ENCODE assay signal across 18 cellular contexts in the genomic region with DNA sequence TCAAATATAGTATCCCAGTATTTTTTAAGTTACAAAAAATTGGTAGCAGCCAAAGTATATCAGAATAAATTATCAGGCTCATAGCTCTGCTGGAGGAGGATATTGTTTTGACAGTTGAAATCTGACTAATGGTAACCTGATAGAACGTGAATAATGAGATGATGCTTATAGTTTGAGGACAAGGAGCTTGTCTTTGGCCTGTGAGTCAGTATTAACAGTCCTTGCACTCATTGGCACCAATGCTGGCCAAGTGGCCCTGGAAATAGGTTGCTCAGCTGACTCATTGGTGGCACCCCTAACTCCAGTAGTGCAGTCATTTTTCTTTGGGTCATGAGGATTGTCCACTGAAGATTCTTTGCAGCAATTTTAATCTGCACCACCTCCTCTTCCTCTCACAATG.
A peak's percentile ranks its signal among the peaks of the same experiment; 100 is the strongest.
DNase-seq lines count a peak whose midpoint lies in the region; ATAC-seq, FAIRE-seq and TF ChIP-seq lines count a peak whose summit lies in the region.
"Had no signal": no experiment of that assay in that cellular context is flagged by ENCODE, and none has a peak within 500 bp of the region (broad histone marks: within the 10 kb centered on the region; RNA-seq: fewer than 3 reads in every experiment).

No MANE protein-coding gene starts in this region.

- no peak overlapping the region for H3K4me2 ChIP-seq in endothelial cell of umbilical vein (ENCODE audit: insufficient read depth, low read length)

- peaks cover 10% of the 10 kb centered on the region for H3K4me1 Mint-ChIP-seq in neural crest cell

- H3K27ac ChIP-seq in endothelial cell of umbilical vein (ENCODE audit: insufficient read depth, low read depth, low read length) (no peak overlapping the region), WERI-Rb-1 (no peak overlapping the region)
- H3K27ac ChIP-seq: colonic mucosa, right lobe of liver had no signal

- H3K9me1 ChIP-seq in endothelial cell of umbilical vein (replicated peaks; ENCODE audit: control insufficient read depth, extremely low read depth, insufficient read depth, low read length): no peaks in the 10 kb centered on the region

- peak; percentile 73 for DNase-seq in EL
- DNase-seq in NCI-H446 treated with DMSO at 0.1 percent for 48 hours (lab: John Stamatoyannopoulos, UW): peak; percentile 22
- DNase-seq in endothelial cell of umbilical vein (ENCODE audit: low read depth, low spot score): peak; percentile 10
- DNase-seq in neural crest cell (ENCODE audit: low read depth, low spot score): no peak
- DNase-seq in WERI-Rb-1: no peak
- DNase-seq in GM12892 (ENCODE audit: insufficient read length): no peak
- DNase-seq: activated T-cell treated with anti-CD3 and anti-CD28 coated beads for 4 hours; colonic mucosa; H7; islet precursor cell; naive B cell; NCI-H1048; NCI-H345; right lobe of liver; stimulated activated naive CD8-positive, alpha-beta T cell treated with anti-CD3 and anti-CD28 coated beads, Interleukin-15, Interleukin-2, amounts not matched to agents 100 U/mL and 50 U/mL, for 24 hours had no signal

- FAIRE-seq in endothelial cell of umbilical vein (lab: Jason Lieb, UNC) (peak; percentile 43), GM12892 (lab: Jason Lieb, UNC) (no peak)
- FAIRE-seq: frontal cortex had no signal

- TF ChIP-seq CTCF in endothelial cell of umbilical vein (IDR thresholded peaks at IDR 0.05; ENCODE audit: extremely low read depth in 1 of 2, insufficient read depth in 1 of 2, low read depth in 1 of 2, low read length in 2 of 2) (no peak), neural crest cell (conservative IDR thresholded peaks at IDR 0.05) (no peak), WERI-Rb-1 (IDR thresholded peaks at IDR 0.05; ENCODE audit: low read depth, low read length) (no peak)

- no peaks in the 10 kb centered on the region for H3K79me2 ChIP-seq in endothelial cell of umbilical vein (ENCODE audit: control insufficient read depth, insufficient read depth, low read length)

- H3K4me1 ChIP-seq in endothelial cell of umbilical vein (ENCODE audit: control insufficient read depth, extremely low read depth, insufficient read depth, low read length): peaks cover 10% of the 10 kb centered on the region
- H3K4me1 ChIP-seq: colonic mucosa, right lobe of liver had no signal

- H3K27me3 Mint-ChIP-seq in neural crest cell (ENCODE audit: low read depth): no peaks in the 10 kb centered on the region

- no TSS peak for BruUV-seq in endothelial cell of umbilical vein (replicated peaks; lab: Mats Ljungman, UMichigan)

- no peak overlapping the region for H3K4me3 ChIP-seq in endothelial cell of umbilical vein (replicated peaks in 1 of 3; ENCODE audit: insufficient read depth in 1 of 3, low read depth in 1 of 3, low read length in 3 of 3)
- no peak overlapping the region for H3K4me3 ChIP-seq in WERI-Rb-1 (ENCODE audit: low read depth, low read length)
- H3K4me3 ChIP-seq: colonic mucosa, right lobe of liver had no signal

- CTCF ChIA-PET in endothelial cell of umbilical vein (lab: Charles Lee): interaction anchor here (1.1 kb wide), 1 partner anchor 151 kb away, joined by 3 read pairs; no protein-coding TSS in a partner anchor

- no peak overlapping the region for H3K9ac ChIP-seq in endothelial cell of umbilical vein (replicated peaks; ENCODE audit: extremely low read depth, insufficient read depth, low read length)

- TF ChIP-seq POLR2A in endothelial cell of umbilical vein (IDR thresholded peaks at IDR 0.05; ENCODE audit: low read depth, low read length) (no peak), GM12892 (IDR thresholded peaks at IDR 0.05; ENCODE audit: low read depth, low read length) (no peak)

- no peaks in the 10 kb centered on the region for H3K36me3 Mint-ChIP-seq in neural crest cell (ENCODE audit: low read depth)
- H3K36me3 Mint-ChIP-seq: naive B cell had no signal

- no peak overlapping the region for H3K4me3 Mint-ChIP-seq in neural crest cell
- H3K4me3 Mint-ChIP-seq: naive B cell had no signal

- POLR2A ChIA-PET in endothelial cell of umbilical vein (lab: Charles Lee): no interaction called here

- H3K36me3 ChIP-seq in endothelial cell of umbilical vein (ENCODE audit: control insufficient read depth in 2 of 2, extremely low read depth in 1 of 2, insufficient read depth in 2 of 2, low read length in 2 of 2) (no peaks in the 10 kb centered on the region), WERI-Rb-1 (no peaks in the 10 kb centered on the region)
- H3K36me3 ChIP-seq: colonic mucosa, right lobe of liver had no signal

- no peak for ATAC-seq in GM21723 (IDR thresholded peaks at IDR 0.05; ENCODE audit: unreplicated experiment)
- ATAC-seq in HG02885 (IDR thresholded peaks at IDR 0.05; ENCODE audit: poor library complexity, unreplicated experiment): no peak
- ATAC-seq: right lobe of liver; stimulated activated naive CD8-positive, alpha-beta T cell treated with anti-CD3 and anti-CD28 coated beads, Interleukin-15, Interleukin-2, amounts not matched to agents 100 U/mL and 50 U/mL, for 24 hours had no signal

- H4K20me1 ChIP-seq in endothelial cell of umbilical vein (replicated peaks; ENCODE audit: control insufficient read depth, extremely low read depth, insufficient read depth, low read length): no peaks in the 10 kb centered on the region

- intact Hi-C loops in endothelial cell of umbilical vein (cut with micrococcal nuclease): no loop called here

- peak overlapping the region; percentile 69 for H3K27ac Mint-ChIP-seq in neural crest cell (ENCODE audit: unreplicated experiment)
- H3K27ac Mint-ChIP-seq: naive B cell had no signal

- no peaks in the 10 kb centered on the region for H3K9me3 Mint-ChIP-seq in neural crest cell

- no peak overlapping the region for H2AFZ ChIP-seq in endothelial cell of umbilical vein (ENCODE audit: low read depth, low read length)

- dilution Hi-C loops in endothelial cell of umbilical vein (cut with MboI; ENCODE audit: extremely low pct_ligation_motif_present, low sequenced_read_pairs): no loop called here

- H3K27me3 ChIP-seq in endothelial cell of umbilical vein (ENCODE audit: control insufficient read depth in 2 of 2, insufficient read depth in 2 of 2, low read length in 2 of 2) (no peaks in the 10 kb centered on the region), WERI-Rb-1 (ENCODE audit: insufficient read depth, low read depth, severe bottlenecking) (no peaks in the 10 kb centered on the region)
- H3K27me3 ChIP-seq: colonic mucosa, right lobe of liver had no signal

- H3K9me3 ChIP-seq in endothelial cell of umbilical vein (replicated peaks; ENCODE audit: control insufficient read depth, insufficient read depth, low read length): no peaks in the 10 kb centered on the region
- H3K9me3 ChIP-seq in WERI-Rb-1 (ENCODE audit: severe bottlenecking): no peaks in the 10 kb centered on the region
- H3K9me3 ChIP-seq: colonic mucosa, right lobe of liver had no signal

TF ChIP-seq in endothelial cell of umbilical vein, 7 proteins besides CTCF, POLR2A, EP300 and RAD21:
- TF ChIP-seq GATA2 (IDR thresholded peaks at IDR 0.05; ENCODE audit: insufficient read depth, insufficient read length, low read depth, low read length) (no peak), FOS (IDR thresholded peaks at IDR 0.05; ENCODE audit: borderline replicate concordance, insufficient read depth, low read length) (peak; percentile 38)

Comparison
In these comparisons a context has a peak if more than half of its experiments do, and no peak if none do; other contexts are left out.
1. DNase-seq: peak in EL (single experiment), NCI-H446 treated with DMSO at 0.1 percent for 48 hours (single experiment) and endothelial cell of umbilical vein (single experiment); none in neural crest cell (single experiment), WERI-Rb-1 (single experiment) and GM12892 (single experiment).